In the genomic region with DNA sequence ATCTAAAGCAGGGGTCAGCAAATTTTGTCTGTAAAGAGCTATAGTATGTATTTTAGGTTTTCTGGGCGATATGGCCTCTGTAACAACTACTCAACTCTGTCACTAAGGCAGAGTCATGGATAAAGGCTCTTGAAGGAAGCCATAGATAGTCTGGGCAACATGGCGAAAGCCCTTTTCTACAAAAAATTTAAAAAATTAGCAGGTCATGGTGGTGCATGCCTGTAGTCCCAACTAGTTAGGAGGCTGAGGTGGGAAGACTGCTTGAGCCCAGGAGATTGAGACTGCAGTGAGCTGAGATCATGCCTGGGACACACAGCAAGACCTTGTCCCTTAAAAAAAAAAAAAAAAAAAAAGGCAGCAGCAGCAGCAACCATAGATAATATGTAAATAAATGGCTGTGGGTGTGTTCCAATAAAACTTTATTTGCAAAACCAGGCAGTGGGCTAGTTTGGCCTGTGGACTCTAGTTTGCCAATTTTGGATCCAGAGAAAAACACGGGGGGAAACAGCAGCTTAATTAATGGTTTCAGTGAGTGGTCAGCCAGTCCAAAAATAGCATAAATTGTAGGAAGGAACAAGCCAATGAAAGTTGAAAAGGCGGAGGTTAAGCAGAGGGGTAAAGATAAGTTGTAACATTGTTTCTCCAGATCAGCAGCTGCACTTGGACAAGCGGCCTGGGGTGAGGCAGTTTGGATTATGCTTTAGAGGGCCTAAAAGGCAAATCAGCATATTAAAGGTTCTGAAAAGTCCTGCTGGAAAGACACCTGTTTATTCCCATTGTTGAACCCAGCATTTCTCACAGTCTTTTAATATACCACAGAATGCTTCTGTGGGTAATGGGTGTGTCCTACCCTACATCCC, we compare ENCODE assay signal across 1 cellular context.
TF ChIP-seq lines count a peak whose summit lies in the region.

No MANE protein-coding gene starts in this region.

TF ChIP-seq in GM23338, 12 proteins besides CTCF, POLR2A, EP300 and RAD21:
- TF ChIP-seq ZNF331 (CRISPR knock-in tag; IDR thresholded peaks at IDR 0.05; ENCODE audit: low read depth) (no peak), NANOG (IDR thresholded peaks at IDR 0.05; ENCODE audit: borderline replicate concordance) (no peak), STAT1 (IDR thresholded peaks at IDR 0.05; ENCODE audit: unreplicated experiment) (no peak), CREB1 (CRISPR knock-in tag; IDR thresholded peaks at IDR 0.05; ENCODE audit: low read depth) (no peak), JUNB (IDR thresholded peaks at IDR 0.05; ENCODE audit: unreplicated experiment) (no peak)
- TF ChIP-seq, protein P1, sequence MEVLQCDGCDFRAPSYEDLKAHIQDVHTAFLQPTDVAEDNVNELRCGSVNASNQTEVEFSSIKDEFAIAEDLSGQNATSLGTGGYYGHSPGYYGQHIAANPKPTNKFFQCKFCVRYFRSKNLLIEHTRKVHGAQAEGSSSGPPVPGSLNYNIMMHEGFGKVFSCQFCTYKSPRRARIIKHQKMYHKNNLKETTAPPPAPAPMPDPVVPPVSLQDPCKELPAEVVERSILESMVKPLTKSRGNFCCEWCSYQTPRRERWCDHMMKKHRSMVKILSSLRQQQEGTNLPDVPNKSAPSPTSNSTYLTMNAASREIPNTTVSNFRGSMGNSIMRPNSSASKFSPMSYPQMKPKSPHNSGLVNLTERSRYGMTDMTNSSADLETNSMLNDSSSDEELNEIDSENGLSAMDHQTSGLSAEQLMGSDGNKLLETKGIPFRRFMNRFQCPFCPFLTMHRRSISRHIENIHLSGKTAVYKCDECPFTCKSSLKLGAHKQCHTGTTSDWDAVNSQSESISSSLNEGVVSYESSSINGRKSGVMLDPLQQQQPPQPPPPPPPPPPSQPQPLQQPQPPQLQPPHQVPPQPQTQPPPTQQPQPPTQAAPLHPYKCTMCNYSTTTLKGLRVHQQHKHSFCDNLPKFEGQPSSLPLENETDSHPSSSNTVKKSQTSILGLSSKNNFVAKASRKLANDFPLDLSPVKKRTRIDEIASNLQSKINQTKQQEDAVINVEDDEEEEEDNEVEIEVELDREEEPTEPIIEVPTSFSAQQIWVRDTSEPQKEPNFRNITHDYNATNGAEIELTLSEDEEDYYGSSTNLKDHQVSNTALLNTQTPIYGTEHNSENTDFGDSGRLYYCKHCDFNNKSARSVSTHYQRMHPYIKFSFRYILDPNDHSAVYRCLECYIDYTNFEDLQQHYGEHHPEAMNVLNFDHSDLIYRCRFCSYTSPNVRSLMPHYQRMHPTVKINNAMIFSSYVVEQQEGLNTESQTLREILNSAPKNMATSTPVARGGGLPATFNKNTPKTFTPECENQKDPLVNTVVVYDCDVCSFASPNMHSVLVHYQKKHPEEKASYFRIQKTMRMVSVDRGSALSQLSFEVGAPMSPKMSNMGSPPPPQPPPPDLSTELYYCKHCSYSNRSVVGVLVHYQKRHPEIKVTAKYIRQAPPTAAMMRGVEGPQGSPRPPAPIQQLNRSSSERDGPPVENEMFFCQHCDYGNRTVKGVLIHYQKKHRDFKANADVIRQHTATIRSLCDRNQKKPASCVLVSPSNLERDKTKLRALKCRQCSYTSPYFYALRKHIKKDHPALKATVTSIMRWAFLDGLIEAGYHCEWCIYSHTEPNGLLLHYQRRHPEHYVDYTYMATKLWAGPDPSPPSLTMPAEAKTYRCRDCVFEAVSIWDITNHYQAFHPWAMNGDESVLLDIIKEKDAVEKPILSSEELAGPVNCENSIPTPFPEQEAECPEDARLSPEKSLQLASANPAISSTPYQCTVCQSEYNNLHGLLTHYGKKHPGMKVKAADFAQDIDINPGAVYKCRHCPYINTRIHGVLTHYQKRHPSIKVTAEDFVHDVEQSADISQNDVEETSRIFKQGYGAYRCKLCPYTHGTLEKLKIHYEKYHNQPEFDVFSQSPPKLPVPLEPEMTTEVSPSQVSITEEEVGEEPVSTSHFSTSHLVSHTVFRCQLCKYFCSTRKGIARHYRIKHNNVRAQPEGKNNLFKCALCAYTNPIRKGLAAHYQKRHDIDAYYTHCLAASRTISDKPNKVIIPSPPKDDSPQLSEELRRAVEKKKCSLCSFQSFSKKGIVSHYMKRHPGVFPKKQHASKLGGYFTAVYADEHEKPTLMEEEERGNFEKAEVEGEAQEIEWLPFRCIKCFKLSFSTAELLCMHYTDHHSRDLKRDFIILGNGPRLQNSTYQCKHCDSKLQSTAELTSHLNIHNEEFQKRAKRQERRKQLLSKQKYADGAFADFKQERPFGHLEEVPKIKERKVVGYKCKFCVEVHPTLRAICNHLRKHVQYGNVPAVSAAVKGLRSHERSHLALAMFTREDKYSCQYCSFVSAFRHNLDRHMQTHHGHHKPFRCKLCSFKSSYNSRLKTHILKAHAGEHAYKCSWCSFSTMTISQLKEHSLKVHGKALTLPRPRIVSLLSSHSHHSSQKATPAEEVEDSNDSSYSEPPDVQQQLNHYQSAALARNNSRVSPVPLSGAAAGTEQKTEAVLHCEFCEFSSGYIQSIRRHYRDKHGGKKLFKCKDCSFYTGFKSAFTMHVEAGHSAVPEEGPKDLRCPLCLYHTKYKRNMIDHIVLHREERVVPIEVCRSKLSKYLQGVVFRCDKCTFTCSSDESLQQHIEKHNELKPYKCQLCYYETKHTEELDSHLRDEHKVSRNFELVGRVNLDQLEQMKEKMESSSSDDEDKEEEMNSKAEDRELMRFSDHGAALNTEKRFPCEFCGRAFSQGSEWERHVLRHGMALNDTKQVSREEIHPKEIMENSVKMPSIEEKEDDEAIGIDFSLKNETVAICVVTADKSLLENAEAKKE (CRISPR knock-in tag; IDR thresholded peaks at IDR 0.05), result no peak
- TF ChIP-seq, protein P2, sequence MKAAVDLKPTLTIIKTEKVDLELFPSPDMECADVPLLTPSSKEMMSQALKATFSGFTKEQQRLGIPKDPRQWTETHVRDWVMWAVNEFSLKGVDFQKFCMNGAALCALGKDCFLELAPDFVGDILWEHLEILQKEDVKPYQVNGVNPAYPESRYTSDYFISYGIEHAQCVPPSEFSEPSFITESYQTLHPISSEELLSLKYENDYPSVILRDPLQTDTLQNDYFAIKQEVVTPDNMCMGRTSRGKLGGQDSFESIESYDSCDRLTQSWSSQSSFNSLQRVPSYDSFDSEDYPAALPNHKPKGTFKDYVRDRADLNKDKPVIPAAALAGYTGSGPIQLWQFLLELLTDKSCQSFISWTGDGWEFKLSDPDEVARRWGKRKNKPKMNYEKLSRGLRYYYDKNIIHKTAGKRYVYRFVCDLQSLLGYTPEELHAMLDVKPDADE (IDR thresholded peaks at IDR 0.05), result no peak
